Comparison of ENCODE assay signal across 8 cellular contexts in the genomic region with DNA sequence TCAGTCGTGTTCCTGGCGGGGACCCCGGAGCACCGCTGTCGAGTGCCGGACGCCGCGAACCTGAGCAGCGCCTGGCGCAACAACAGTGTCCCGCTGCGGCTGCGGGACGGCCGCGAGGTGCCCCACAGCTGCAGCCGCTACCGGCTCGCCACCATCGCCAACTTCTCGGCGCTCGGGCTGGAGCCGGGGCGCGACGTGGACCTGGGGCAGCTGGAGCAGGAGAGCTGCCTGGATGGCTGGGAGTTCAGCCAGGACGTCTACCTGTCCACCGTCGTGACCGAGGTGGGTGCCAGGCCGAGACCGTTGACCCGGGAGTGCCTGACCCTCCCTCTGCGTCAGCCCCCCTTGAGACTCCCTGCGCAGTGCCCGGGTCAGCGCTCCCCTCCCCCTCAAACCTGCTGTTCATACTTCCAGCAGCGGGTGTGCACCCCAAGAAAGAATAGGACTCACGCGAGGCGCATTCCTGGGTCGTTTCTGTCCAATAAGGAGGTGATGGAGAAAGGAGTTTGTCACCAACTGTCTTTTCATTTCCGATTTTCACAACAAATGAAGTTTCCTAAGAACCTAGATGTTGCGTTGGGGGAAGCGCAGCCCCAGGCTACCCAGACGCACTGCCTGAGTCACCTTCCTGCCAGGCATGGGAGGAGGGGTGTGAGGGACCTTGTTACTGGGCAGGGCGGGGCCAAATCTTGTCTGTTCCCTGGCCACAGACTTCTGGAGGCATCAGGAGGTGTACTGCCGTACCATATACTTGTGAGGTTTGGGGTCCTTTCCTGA. TPM values are rescaled to one million over a fixed set of nuclear protein-coding genes. Genes with fewer than 3 reads are reported as not detected.
DNase-seq lines count a peak whose midpoint lies in the region; ATAC-seq and TF ChIP-seq lines count a peak whose summit lies in the region.

No MANE protein-coding gene starts in this region.

- peaks cover 13% of the 10 kb centered on the region for H3K4me1 ChIP-seq in foreskin keratinocyte
- H3K4me1 ChIP-seq in ovary (ENCODE audit: insufficient read depth), result peaks cover 2% of the 10 kb centered on the region
- peaks cover 10 to 28% (median 24%) of the 10 kb centered on the region in 4 donors for H3K4me1 ChIP-seq in transverse colon

- H3K36me3 ChIP-seq in ovary (no peaks in the 10 kb centered on the region), transverse colon (no peaks in the 10 kb centered on the region)

- no peak for TF ChIP-seq CTCF in foreskin keratinocyte (conservative IDR thresholded peaks at IDR 0.05)
- no peak for TF ChIP-seq CTCF in ovary (IDR thresholded peaks at IDR 0.05)
- no peak for TF ChIP-seq CTCF in transverse colon (IDR thresholded peaks at IDR 0.05)
- TF ChIP-seq CTCF in GM13977 (IDR thresholded peaks at IDR 0.05; ENCODE audit: extremely low read depth, insufficient read depth, missing control alignments), result no peak

- TF ChIP-seq POLR2A in ovary (IDR thresholded peaks at IDR 0.05) (no peak), transverse colon (IDR thresholded peaks at IDR 0.05) (peak; percentile 37)

- H3K27me3 ChIP-seq in foreskin keratinocyte (no peaks in the 10 kb centered on the region), ovary (no peaks in the 10 kb centered on the region), transverse colon (no peaks in the 10 kb centered on the region)

- DNase-seq in ELF-1 (ENCODE audit: low read depth, low spot score) (peak; percentile 76), RPMI7951 (ENCODE audit: low read depth) (peak; percentile 87), foreskin keratinocyte (peak; percentile 68 to 80), ovary (peak; percentile 36 to 71 (median 66)), transverse colon (peak; percentile 80), GM13977 (ENCODE audit: low spot score) (no peak)
- DNase-seq in activated T-helper 9 cell treated with anti-CD3 and anti-CD28 coated beads, Interleukin-2, amount 50 U/mL, for 16 hours (ENCODE audit: low read depth), result peak; percentile 58

- H3K9me3 ChIP-seq in ovary (no peaks in the 10 kb centered on the region), transverse colon (no peaks in the 10 kb centered on the region)

- ATAC-seq in HG02885 (IDR thresholded peaks at IDR 0.05; ENCODE audit: poor library complexity, unreplicated experiment) (peak; percentile 15), foreskin keratinocyte (peak; percentile 72)

- WGBS in ovary, 3 donors, result 12 to 26% (median 15%) methylated on average over 28 to 50 of the region's 50 CpGs
- WGBS in transverse colon (ENCODE audit: low coverage in 1 of 2), 2 donors, result 9 to 60% methylated on average over 1 to 41 of the region's 50 CpGs

- in situ Hi-C loops in transverse colon (cut with MboI; ENCODE audit: low pct_ligation_motif_present in 1 of 4, low pct_unique_long_range_greater_than_20kb in 1 of 4, low sequenced_read_pairs in 3 of 4), result no loop called here
- in situ Hi-C loops in GM13977 (cut with MboI; ENCODE audit: low pct_unique_long_range_greater_than_20kb, low sequenced_read_pairs, unreplicated experiment), result no loop called here

- TF ChIP-seq EP300 in ovary (IDR thresholded peaks at IDR 0.05), result no peak
- TF ChIP-seq EP300 in transverse colon (IDR thresholded peaks at IDR 0.05; ENCODE audit: low read depth), result no peak

- intact Hi-C loops in ovary (cut with DNase I), result loop anchor here in 2 of 4 donors (10.0 kb wide), 2 partner anchors 70 to 80 kb away; a partner anchor contains a TSS
- intact Hi-C loops in transverse colon (cut with DNase I; ENCODE audit: low total_unique reads), result loop anchor here (5.0 to 10.0 kb wide), 2 partner anchors 38 to 60 kb away; a partner anchor contains a TSS

- peak overlapping the region; percentile 76 for H3K27ac ChIP-seq in foreskin keratinocyte
- peak overlapping the region; percentile 92 to 100 for H3K27ac ChIP-seq in ovary
- peak overlapping the region; percentile 92 to 96 (median 94) for H3K27ac ChIP-seq in transverse colon

- H3K4me3 ChIP-seq in ovary, result peak overlapping the region; percentile 85
- peak overlapping the region; percentile 48 to 65 (median 56) for H3K4me3 ChIP-seq in transverse colon

RNA-seq across cellular contexts. Expression of a gene that starts 0.7 kb away (rescaled TPM):
- 6.7 and 6.9 TPM in 2 replicates for total RNA-seq in RPMI7951 (2014; rRNA removed; shearing (Covaris generic))
- 1.4 and 1.7 TPM in 2 replicates for total RNA-seq in foreskin keratinocyte
- 0.87 and 1.4 TPM in 2 replicates for polyA plus RNA-seq in foreskin keratinocyte
- 1 to 10 TPM in 6 of 7 donors, under 1 TPM in 1; 0.72 to 7.7 (median 3.0) TPM for total RNA-seq in ovary
- 1 to 10 TPM; 1.1 to 1.7 TPM for polyA plus RNA-seq in ovary
- total RNA-seq in transverse colon, result 10 to 100 TPM in 2 of 4 donors, 1 to 10 TPM in 1, not detected in 1; 1.6 to 48.3 (median 14.5) TPM

RNA-seq across cellular contexts. Expression of a gene that starts 37.4 kb away (rescaled TPM):
- total RNA-seq in RPMI7951 (2014; rRNA removed; shearing (Covaris generic)), result 0.48 TPM in 1 of 2 replicates, not detected in the other
- total RNA-seq in foreskin keratinocyte (95.2 and 115 TPM in 2 replicates), ovary (10 to 100 TPM; 17.9 to 63.4 (median 45.4) TPM), transverse colon (10 to 100 TPM in 3 of 4 donors, 1 to 10 TPM in 1; 9.7 to 43.4 (median 19.7) TPM)
- polyA plus RNA-seq in foreskin keratinocyte (162 and 190 TPM in 2 replicates), ovary (10 to 100 TPM in 1 of 2 donors, 1 to 10 TPM in 1; 3.4 to 25.9 TPM)
